ENCODE assay signal across 21 cellular contexts in genomic region chr1:227092054-227092453, GRCh38.
"Had no signal": no experiment of that assay in that cellular context is flagged by ENCODE, and none has a peak within 500 bp of the region (broad histone marks: within the 10 kb centered on the region; RNA-seq: fewer than 3 reads in every experiment).

No MANE protein-coding gene starts in this region.

- H3K4me3 ChIP-seq: esophagus muscularis mucosa, gastrocnemius medialis, heart right ventricle, psoas muscle, skin epidermis, stomach, thoracic aorta, transverse colon had no signal

- H3K4me1 ChIP-seq: esophagus muscularis mucosa, gastrocnemius medialis, psoas muscle had no signal

- H3K4me3 Mint-ChIP-seq: naive thymus-derived CD8-positive, alpha-beta T cell had no signal

- ATAC-seq: gastrocnemius medialis; naive thymus-derived CD8-positive, alpha-beta T cell; psoas muscle; sciatic nerve had no signal

- H3K36me3 ChIP-seq: gastrocnemius medialis, neutrophil, thoracic aorta had no signal

- H3K9me3 ChIP-seq: esophagus muscularis mucosa, gastrocnemius medialis, heart right ventricle, neutrophil, psoas muscle, stomach, thoracic aorta, transverse colon had no signal

- H3K27ac Mint-ChIP-seq: naive thymus-derived CD8-positive, alpha-beta T cell had no signal

- DNase-seq: effector memory CD4-positive, alpha-beta T cell; gastrocnemius medialis; heart right ventricle; hypothalamus; islet precursor cell; naive thymus-derived CD8-positive, alpha-beta T cell; psoas muscle; retina; stimulated activated CD4-positive, alpha-beta T cell treated with anti-CD3 and anti-CD28 coated beads, Interleukin-2, amount 100 ng/mL, for 24 hours; stimulated activated CD4-positive, alpha-beta T cell treated with anti-CD3 and anti-CD28 coated beads, Interleukin-4, amount 100 ng/mL, for 4 hours; stimulated activated naive CD4-positive, alpha-beta T cell; stomach; substantia nigra; transverse colon had no signal

- H3K27me3 ChIP-seq: esophagus muscularis mucosa, gastrocnemius medialis, heart right ventricle, neutrophil, stomach, transverse colon had no signal

- H3K27ac ChIP-seq: epithelial cell of prostate, esophagus muscularis mucosa, gastrocnemius medialis, heart right ventricle, neutrophil, psoas muscle, skin epidermis, stomach, thoracic aorta, transverse colon had no signal

- H3K4me1 Mint-ChIP-seq: naive thymus-derived CD8-positive, alpha-beta T cell had no signal

- FAIRE-seq: endometrium had no signal
